Comparison of ENCODE assay signal across 1 cellular context in genomic region chr12:65454115-65454823, GRCh38.
TF ChIP-seq lines count a peak whose summit lies in the region.

No MANE protein-coding gene starts in this region.

TF ChIP-seq in HEK293, 187 proteins besides CTCF, POLR2A, EP300 and RAD21 (continued from another document and continues in another):
- TF ChIP-seq ZBTB49 (tag by site-specific recombination; IDR thresholded peaks at IDR 0.05; ENCODE audit: low read depth) (no peak), ZNF23 (tag by site-specific recombination; IDR thresholded peaks at IDR 0.05; ENCODE audit: borderline replicate concordance) (no peak), ZNF416 (tag by site-specific recombination; IDR thresholded peaks at IDR 0.05) (no peak), ZNF654 (tag by site-specific recombination; IDR thresholded peaks at IDR 0.05; ENCODE audit: low read depth) (no peak; the same call in 1 of the 2 replicates), ZNF837 (tag by site-specific recombination; IDR thresholded peaks at IDR 0.05) (no peak), ZNF140 (tag by site-specific recombination; IDR thresholded peaks at IDR 0.05) (peak; percentile 71), ZNF18 (tag by site-specific recombination; IDR thresholded peaks at IDR 0.05) (0 out of 2 replicates have a peak, but pooled peaks have one; percentile 14), ZXDB (tag by site-specific recombination; IDR thresholded peaks at IDR 0.05) (0 out of 2 replicates have a peak, but pooled peaks have one; percentile 42), ZNF121 (tag by site-specific recombination; IDR thresholded peaks at IDR 0.05) (no peak), ZBTB48 (tag by site-specific recombination; IDR thresholded peaks at IDR 0.05) (no peak), ZNF354C (tag by site-specific recombination; IDR thresholded peaks at IDR 0.05; ENCODE audit: borderline replicate concordance, low read depth) (no peak), ZNF596 (tag by site-specific recombination; IDR thresholded peaks at IDR 0.05) (no peak), FEZF1 (tag by site-specific recombination; IDR thresholded peaks at IDR 0.05) (no peak), ZNF280D (tag by site-specific recombination; IDR thresholded peaks at IDR 0.05) (no peak), ZNF510 (tag by site-specific recombination; IDR thresholded peaks at IDR 0.05; ENCODE audit: insufficient replicate concordance) (peak; percentile 50), ZNF830 (tag by site-specific recombination; IDR thresholded peaks at IDR 0.05; ENCODE audit: low read depth) (no peak), KLF16 (tag by site-specific recombination; IDR thresholded peaks at IDR 0.05) (no peak), ZSCAN30 (tag by site-specific recombination; IDR thresholded peaks at IDR 0.05) (no peak), INSM2 (tag by site-specific recombination; IDR thresholded peaks at IDR 0.05) (no peak), ZNF623 (tag by site-specific recombination; IDR thresholded peaks at IDR 0.05) (peak; percentile 67), ZNF704 (tag by site-specific recombination; IDR thresholded peaks at IDR 0.05) (no peak), ZNF529 (tag by site-specific recombination; IDR thresholded peaks at IDR 0.05; ENCODE audit: insufficient replicate concordance) (peak; percentile 48), ZNF148 (tag by site-specific recombination; IDR thresholded peaks at IDR 0.05; ENCODE audit: borderline replicate concordance) (no peak), ZNF660 (tag by site-specific recombination; IDR thresholded peaks at IDR 0.05) (no peak), ZNF664 (tag by site-specific recombination; IDR thresholded peaks at IDR 0.05) (0 out of 2 replicates have a peak, but pooled peaks have one; percentile 47), ZFP3 (tag by site-specific recombination; IDR thresholded peaks at IDR 0.05; ENCODE audit: low read depth) (no peak), RBAK (tag by site-specific recombination; IDR thresholded peaks at IDR 0.05) (0 out of 2 replicates have a peak, but pooled peaks have one; percentile 44), ZNF184 (tag by site-specific recombination; IDR thresholded peaks at IDR 0.05) (no peak), ZNF341 (tag by site-specific recombination; IDR thresholded peaks at IDR 0.05; ENCODE audit: low read depth) (0 out of 2 replicates have a peak, but pooled peaks have one; percentile 15), ZNF544 (tag by site-specific recombination; IDR thresholded peaks at IDR 0.05) (no peak), ZNF530 (tag by site-specific recombination; IDR thresholded peaks at IDR 0.05; ENCODE audit: low read depth) (no peak), ZBTB21 (tag by site-specific recombination; IDR thresholded peaks at IDR 0.05) (0 out of 2 replicates have a peak, but pooled peaks have one; percentile 33), ZNF621 (tag by site-specific recombination; IDR thresholded peaks at IDR 0.05) (no peak), ZFHX2 (tag by site-specific recombination; conservative IDR thresholded peaks at IDR 0.05) (peak; percentile 66), ZNF221 (tag by site-specific recombination; IDR thresholded peaks at IDR 0.05; ENCODE audit: borderline replicate concordance) (no peak), PBX3 (CRISPR knock-in tag; IDR thresholded peaks at IDR 0.05) (no peak), ZNF639 (tag by site-specific recombination; IDR thresholded peaks at IDR 0.05) (no peak), ZNF394 (tag by site-specific recombination; IDR thresholded peaks at IDR 0.05; ENCODE audit: borderline replicate concordance) (peak; percentile 92), ZNF626 (tag by site-specific recombination; IDR thresholded peaks at IDR 0.05) (no peak), GFI1B (tag by site-specific recombination; IDR thresholded peaks at IDR 0.05) (no peak), ZNF155 (tag by site-specific recombination; IDR thresholded peaks at IDR 0.05) (no peak), ZNF19 (tag by site-specific recombination; IDR thresholded peaks at IDR 0.05; ENCODE audit: low read depth) (0 out of 2 replicates have a peak, but pooled peaks have one; percentile 35), IKZF3 (tag by site-specific recombination; IDR thresholded peaks at IDR 0.05) (no peak), YY2 (tag by site-specific recombination; IDR thresholded peaks at IDR 0.05) (no peak), ZNF248 (tag by site-specific recombination; IDR thresholded peaks at IDR 0.05) (no peak), ZNF266 (tag by site-specific recombination; IDR thresholded peaks at IDR 0.05; ENCODE audit: low read depth) (0 out of 2 replicates have a peak, but pooled peaks have one; percentile 48), ZBTB10 (tag by site-specific recombination; IDR thresholded peaks at IDR 0.05) (no peak), GLI4 (tag by site-specific recombination; IDR thresholded peaks at IDR 0.05) (no peak), ZNF239 (tag by site-specific recombination; IDR thresholded peaks at IDR 0.05) (no peak), ZNF629 (tag by site-specific recombination; IDR thresholded peaks at IDR 0.05) (0 out of 2 replicates have a peak, but pooled peaks have one; percentile 45)
